ENCODE assay signal across 8 cellular contexts in the genomic region with DNA sequence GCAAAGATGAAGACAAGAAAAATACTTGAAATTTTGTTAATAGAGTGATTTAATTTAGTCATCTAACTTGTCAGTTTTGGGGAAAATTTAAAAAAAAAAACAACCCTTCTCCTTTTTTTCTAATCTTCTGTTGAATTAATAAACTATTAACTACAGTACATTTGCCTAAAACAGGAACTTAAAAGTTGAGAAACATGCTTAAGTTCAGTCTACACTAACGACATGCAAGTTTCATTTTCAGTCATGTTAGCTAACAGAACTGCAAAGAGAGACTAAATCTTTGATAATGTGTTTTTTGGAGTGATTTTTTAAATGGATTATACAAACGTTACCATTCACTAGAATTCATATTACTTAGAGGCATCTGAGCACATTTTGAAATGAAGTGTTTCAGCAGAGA.
DNase-seq lines count a peak whose midpoint lies in the region; ATAC-seq and TF ChIP-seq lines count a peak whose summit lies in the region.

No MANE protein-coding gene starts in this region.

- no peak overlapping the region for H3K9ac ChIP-seq in endodermal cell (ENCODE audit: extremely low read depth, low read length, poor library complexity, severe bottlenecking)

- H3K27me3 ChIP-seq in endodermal cell (ENCODE audit: control insufficient read depth, insufficient read depth, low read length, poor library complexity, severe bottlenecking) (peaks cover 33% of the 10 kb centered on the region), HAP-1 (ENCODE audit: low read depth) (no peaks in the 10 kb centered on the region)

- H3K36me3 ChIP-seq in mucosa of descending colon (ENCODE audit: low read depth), result no peaks in the 10 kb centered on the region
- no peaks in the 10 kb centered on the region for H3K36me3 ChIP-seq in endodermal cell (ENCODE audit: control insufficient read depth, insufficient read depth, low read length)
- H3K36me3 ChIP-seq in HAP-1 (replicated peaks), result no peaks in the 10 kb centered on the region

- no peaks in the 10 kb centered on the region for H3K36me3 Mint-ChIP-seq in endodermal cell (ENCODE audit: low read depth)

- no peak for TF ChIP-seq CTCF in mucosa of descending colon (IDR thresholded peaks at IDR 0.05)
- TF ChIP-seq CTCF in endodermal cell (conservative IDR thresholded peaks at IDR 0.05), result no peak

- H3K4me1 ChIP-seq in mucosa of descending colon (ENCODE audit: low read depth), result no peaks in the 10 kb centered on the region
- H3K4me1 ChIP-seq in endodermal cell (ENCODE audit: control insufficient read depth, insufficient read depth, low read length), result peaks cover 4% of the 10 kb centered on the region
- H3K4me1 ChIP-seq in HAP-1, result no peaks in the 10 kb centered on the region

- H3K4me1 Mint-ChIP-seq in endodermal cell, result peaks cover 19% of the 10 kb centered on the region

- no peak overlapping the region for H3K4me3 ChIP-seq in mucosa of descending colon
- no peak overlapping the region for H3K4me3 ChIP-seq in endodermal cell (ENCODE audit: low read length)
- H3K4me3 ChIP-seq in HAP-1, result no peak overlapping the region

- DNase-seq in OCI-M1 (lab: John Stamatoyannopoulos, UW) (peak; percentile 62), mucosa of descending colon (no peak), hippocampal formation (lab: John Stamatoyannopoulos, UW) (no peak), endodermal cell (no peak), DMS79 treated with DMSO at 0.1 percent for 48 hours (lab: John Stamatoyannopoulos, UW) (no peak), HAP-1 (ENCODE audit: low spot score in 2 of 2) (no peak)

- no peak overlapping the region for H3K4me3 Mint-ChIP-seq in endodermal cell

- peaks cover 12% of the 10 kb centered on the region for H3K27me3 Mint-ChIP-seq in endodermal cell (ENCODE audit: insufficient read depth)

- in situ Hi-C loops in HAP-1 (cut with MboI; ENCODE audit: low sequenced_read_pairs), result no loop called here

- H3K9me3 ChIP-seq in mucosa of descending colon, result no peaks in the 10 kb centered on the region
- H3K9me3 ChIP-seq in endodermal cell (ENCODE audit: control insufficient read depth, low read length), result no peaks in the 10 kb centered on the region
- no peaks in the 10 kb centered on the region for H3K9me3 ChIP-seq in HAP-1

- WGBS in endodermal cell (ENCODE audit: insufficient coverage in 1 of 2, insufficient read length in 1 of 2), 2 experiments, result 100% methylated on average over 1 of the region's 2 CpGs; no CpG with 5 or more reads in 1 of the 2 experiments

- no peaks in the 10 kb centered on the region for H3K9me3 Mint-ChIP-seq in endodermal cell

- intact Hi-C loops in mucosa of descending colon (cut with DNase I, micrococcal nuclease), result no loop called here

- no peak overlapping the region for H3K27ac Mint-ChIP-seq in endodermal cell

- peak; percentile 46 for ATAC-seq in GM18861 (IDR thresholded peaks at IDR 0.05; ENCODE audit: unreplicated experiment)
- peak; percentile 42 for ATAC-seq in HG02759 (IDR thresholded peaks at IDR 0.05; ENCODE audit: unreplicated experiment)
- peak; percentile 42 for ATAC-seq in mucosa of descending colon

- no peak overlapping the region for H3K27ac ChIP-seq in endodermal cell (ENCODE audit: low read depth, low read length)
